In genomic region chr3:50319872-50320625, GRCh38 we compare ENCODE assay signal across 8 cellular contexts. TPM values are rescaled to one million over a fixed set of nuclear protein-coding genes. Genes with fewer than 3 reads are reported as not detected.
DNase-seq lines count a peak whose midpoint lies in the region; ATAC-seq and TF ChIP-seq lines count a peak whose summit lies in the region.

No MANE protein-coding gene starts in this region.

- H3K9ac ChIP-seq in ES-I3 (ENCODE audit: low read depth, low read length) (peak overlapping the region; percentile 89), SU-DHL-6 (ENCODE audit: low read length) (peak overlapping the region; percentile 81)

- peaks cover 36% of the 10 kb centered on the region; the same call in 1 of the 2 replicates for H3K4me1 ChIP-seq in ES-I3 (ENCODE audit: insufficient read depth, low read length)
- peaks cover 54% of the 10 kb centered on the region for H3K4me1 ChIP-seq in psoas muscle

- H2AFZ ChIP-seq in SU-DHL-6 (ENCODE audit: low read depth, low read length, severe bottlenecking), result no peak overlapping the region

- H3K4me2 ChIP-seq in SU-DHL-6 (ENCODE audit: low read depth, low read length, poor library complexity, severe bottlenecking), result peak overlapping the region; percentile 92

- no peaks in the 10 kb centered on the region for H3F3A ChIP-seq in SU-DHL-6 (ENCODE audit: insufficient read depth)

- H3K27me3 ChIP-seq in SU-DHL-6 (ENCODE audit: low read length) (no peaks in the 10 kb centered on the region), psoas muscle (ENCODE audit: insufficient read depth in 3 of 3, low read length in 2 of 3) (no peaks in the 10 kb centered on the region)

- no peaks in the 10 kb centered on the region for H3K79me2 ChIP-seq in SU-DHL-6 (ENCODE audit: insufficient read depth, low read length)

- intact Hi-C loops in psoas muscle (cut with DNase I), result no loop called here

- DNase-seq in fibroblast of mammary gland (ENCODE audit: low read depth) (no peak), psoas muscle (peak in 1 of 2 donors; percentile 13), SW 1271 (lab: John Stamatoyannopoulos, UW) (no peak), OCI-M1 (lab: John Stamatoyannopoulos, UW) (no peak)

- H3K36me3 ChIP-seq in ES-I3 (ENCODE audit: insufficient read depth, low read length) (peaks cover 9% of the 10 kb centered on the region), SU-DHL-6 (ENCODE audit: low read length) (no peaks in the 10 kb centered on the region), psoas muscle (ENCODE audit: insufficient read depth in 1 of 2, low read depth in 1 of 2) (peaks cover 0 to 47% of the 10 kb centered on the region in 2 donors)

- TF ChIP-seq CTCF in SU-DHL-6 (IDR thresholded peaks at IDR 0.05; ENCODE audit: insufficient read depth, low read length, poor library complexity, severe bottlenecking) (no peak), fibroblast of mammary gland (conservative IDR thresholded peaks at IDR 0.05; ENCODE audit: control insufficient read depth, insufficient read depth, low read depth, low read length) (no peak), psoas muscle (IDR thresholded peaks at IDR 0.05) (no peak)

- H3K4me3 ChIP-seq in SU-DHL-6 (ENCODE audit: insufficient read depth, low read length, poor library complexity, severe bottlenecking) (peak overlapping the region; percentile 87), fibroblast of mammary gland (ENCODE audit: control insufficient read depth, low read depth, low read length) (peak overlapping the region; percentile 84), psoas muscle (peak overlapping the region; percentile 90)

- 70 to 72% (median 71%) methylated on average over 30 of the region's 30 CpGs for WGBS in psoas muscle, 3 donors

- H4K20me1 ChIP-seq in SU-DHL-6 (ENCODE audit: low read depth, low read length), result no peaks in the 10 kb centered on the region

- H3K9me2 ChIP-seq in SU-DHL-6 (replicated peaks; ENCODE audit: insufficient read depth, low read length), result no peaks in the 10 kb centered on the region

- H3K9me3 ChIP-seq in ES-I3 (ENCODE audit: control insufficient read depth, insufficient read depth, low read length), result no peaks in the 10 kb centered on the region
- H3K9me3 ChIP-seq in SU-DHL-6 (ENCODE audit: insufficient read depth, low read length), result no peaks in the 10 kb centered on the region
- no peaks in the 10 kb centered on the region for H3K9me3 ChIP-seq in psoas muscle

- H3K27ac ChIP-seq in SU-DHL-6 (ENCODE audit: low read depth, low read length), result no peak overlapping the region
- H3K27ac ChIP-seq in psoas muscle, result peak overlapping the region; percentile 93

- ATAC-seq in psoas muscle (no peak), GM18520 (IDR thresholded peaks at IDR 0.05; ENCODE audit: unreplicated experiment) (no peak)
- no peak for ATAC-seq in activated CD4-positive, CD25-positive, alpha-beta regulatory T cell treated with anti-CD3 and anti-CD28 coated beads, Interleukin-2, amount 50 U/mL, for 24 hours

RNA-seq across cellular contexts. Expression of gene HYAL2, which starts 2.5 kb away (rescaled TPM):
- total RNA-seq in psoas muscle, result 10 to 100 TPM; 20.6 to 42.8 (median 25.6) TPM
- polyA plus RNA-seq in psoas muscle, result 10 to 100 TPM; 25.3 to 61.7 (median 41.8) TPM

RNA-seq across cellular contexts. Expression of gene TUSC2, which starts 8.0 kb away (rescaled TPM):
- 10 to 100 TPM; 31.5 to 43.6 (median 33.7) TPM for total RNA-seq in psoas muscle
- polyA plus RNA-seq in psoas muscle, result 100 to 1,000 TPM in 1 of 3 donors, 10 to 100 TPM in 2; 38.0 to 100 (median 84.9) TPM

RNA-seq across cellular contexts. Expression of gene HYAL1, which starts 16.7 kb away (rescaled TPM):
- total RNA-seq in psoas muscle, result 10 to 100 TPM in 3 of 4 donors, 1 to 10 TPM in 1; 8.5 to 20.8 (median 13.7) TPM
- polyA plus RNA-seq in psoas muscle, result 10 to 100 TPM in 2 of 3 donors, 1 to 10 TPM in 1; 9.5 to 15.1 (median 13.8) TPM

RNA-seq across cellular contexts. Expression of gene RASSF1, which starts 20.6 kb away (rescaled TPM):
- total RNA-seq in psoas muscle, result 10 to 100 TPM; 10.1 to 24.2 (median 14.9) TPM
- 10 to 100 TPM; 33.3 to 84.5 (median 37.9) TPM for polyA plus RNA-seq in psoas muscle

RNA-seq across cellular contexts. Expression of gene HYAL3, which starts 20.8 kb away (rescaled TPM):
- total RNA-seq in psoas muscle, result 1 to 10 TPM in 1 of 4 donors, under 1 TPM in 3; 0.28 to 2.1 (median 0.65) TPM
- polyA plus RNA-seq in psoas muscle, result 1 to 10 TPM in 2 of 3 donors, under 1 TPM in 1; 0.23 to 3.4 (median 1.2) TPM
